26 cellular contexts compared by ENCODE assay signal in the genomic region with DNA sequence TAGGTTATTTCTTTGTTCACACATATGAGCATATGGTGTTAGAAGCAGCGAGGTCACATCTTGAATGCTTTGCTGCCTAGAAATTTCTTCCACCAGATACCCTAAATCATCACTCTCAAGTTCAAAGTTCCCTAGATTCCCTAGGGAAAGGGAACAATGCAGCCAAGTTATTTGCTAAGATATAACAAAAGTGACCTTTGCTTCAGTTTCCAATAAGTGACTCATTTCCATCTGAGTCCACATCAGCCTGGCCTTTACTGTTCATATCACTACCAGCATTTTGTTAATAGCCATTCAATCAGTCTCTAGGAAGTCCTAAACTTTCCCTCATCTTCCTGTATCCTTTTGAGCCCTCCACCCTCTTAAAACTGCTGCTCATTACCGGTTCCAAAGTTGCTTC.
"Had no signal": no experiment of that assay in that cellular context is flagged by ENCODE, and none has a peak within 500 bp of the region (broad histone marks: within the 10 kb centered on the region; RNA-seq: fewer than 3 reads in every experiment).

No MANE protein-coding gene starts in this region.

- DNase-seq: activated CD4-positive, alpha-beta T cell treated with anti-CD3 and anti-CD28 coated beads for 1 hour; activated CD4-positive, alpha-beta T cell treated with anti-CD3 and anti-CD28 coated beads for 4 hours; activated CD4-positive, alpha-beta T cell treated with anti-CD3 and anti-CD28 coated beads, Interleukin-2, amount 10 ng/mL, durations not matched to agents 7 days and 5 days; activated CD4-positive, alpha-beta T cell treated with anti-CD3 and anti-CD28 coated beads, Interleukin-2, amount 50 U/mL, for 48 hours; activated CD8-positive, alpha-beta memory T cell treated with anti-CD3 and anti-CD28 coated beads for 24 hours; activated CD8-positive, alpha-beta T cell treated with anti-CD3 and anti-CD28 coated beads for 36 hours; activated effector memory CD4-positive, alpha-beta T cell treated with Interleukin-2 at 50 U/mL for 16 hours; activated gamma-delta T cell treated with Interleukin-2 at 50 U/mL for 16 hours; activated naive CD4-positive, alpha-beta T cell treated with anti-CD3 and anti-CD28 coated beads, Interleukin-2, amount 50 U/mL, for 16 hours; activated naive CD4-positive, alpha-beta T cell treated with Interleukin-2 at 50 U/mL for 16 hours; activated T-cell treated with anti-CD3 and anti-CD28 coated beads, Interleukin-2, amount 50 U/mL, for 4 hours; amniotic stem cell; anterior cingulate cortex; brain microvascular endothelial cell; dorsolateral prefrontal cortex; effector memory CD4-positive, alpha-beta T cell; endodermal cell; foreskin keratinocyte; heart right ventricle; hippocampal formation; T-helper 17 cell had no signal

- ATAC-seq: activated CD8-positive, alpha-beta T cell treated with anti-CD3 and anti-CD28 coated beads for 36 hours; activated T-cell treated with anti-CD3 and anti-CD28 coated beads, Interleukin-2, amount 50 U/mL, for 4 hours; activated T-helper 17 cell treated with anti-CD3 and anti-CD28 coated beads, Interleukin-2, amount 50 U/mL, for 72 hours; esophagus mucosa; foreskin keratinocyte; heart right ventricle; T-helper 17 cell had no signal

- H3K27me3 ChIP-seq: brain microvascular endothelial cell, dorsolateral prefrontal cortex, foreskin keratinocyte, gastroesophageal sphincter, heart right ventricle had no signal

- H3K27ac ChIP-seq: brain microvascular endothelial cell, coronary artery, dorsolateral prefrontal cortex, foreskin keratinocyte, gastroesophageal sphincter, heart right ventricle, VCaP had no signal

- H3K36me3 ChIP-seq: brain microvascular endothelial cell, gastroesophageal sphincter, heart right ventricle had no signal

- H3K4me3 ChIP-seq: coronary artery, dorsolateral prefrontal cortex, gastroesophageal sphincter, heart right ventricle had no signal

- H3K4me1 ChIP-seq: foreskin keratinocyte, gastroesophageal sphincter, heart right ventricle had no signal
